ENCODE assay signal across 9 cellular contexts in the genomic region with DNA sequence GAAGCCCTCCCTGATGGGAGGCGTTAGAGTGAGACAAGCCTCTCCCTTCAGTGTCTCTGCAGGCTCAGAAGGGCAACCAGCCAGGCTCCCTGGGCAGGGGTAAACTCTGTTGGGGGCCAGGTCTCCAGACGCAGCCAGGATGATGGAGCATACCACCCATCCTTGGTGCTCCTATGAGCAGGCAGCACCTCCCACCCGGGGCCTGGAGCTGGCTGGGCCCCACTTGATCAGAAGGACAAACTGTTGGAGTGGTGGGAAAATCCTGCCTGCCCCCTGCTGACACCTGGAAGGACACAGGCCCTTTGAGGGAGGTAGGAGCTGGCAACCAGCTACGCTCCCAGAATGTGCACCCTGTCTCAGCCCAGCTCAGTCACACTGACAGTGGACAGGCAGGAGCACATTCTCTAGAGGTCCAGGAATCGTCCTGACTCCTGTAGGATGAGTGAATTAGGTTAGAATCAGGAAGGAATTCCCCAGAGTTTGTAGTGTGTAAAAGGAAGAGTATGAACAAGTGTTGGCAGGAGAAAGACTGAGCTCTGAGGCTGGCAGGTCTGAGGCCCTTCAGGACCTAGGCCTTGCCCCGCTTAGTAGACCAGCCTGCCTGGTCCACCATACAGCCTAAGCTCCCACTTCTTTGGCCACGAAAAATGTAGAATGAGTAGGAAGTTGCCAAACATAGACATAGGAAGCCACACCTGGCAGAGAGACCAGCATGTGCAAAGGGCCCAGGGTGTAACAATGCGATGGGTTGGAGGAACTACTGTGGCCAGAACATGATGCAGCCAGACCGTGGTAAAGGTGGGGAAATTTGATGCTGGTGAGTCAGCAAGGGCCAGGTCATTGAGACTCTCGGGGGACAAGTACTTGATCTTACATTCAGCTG. TPM values are rescaled to one million over a fixed set of nuclear protein-coding genes. Genes with fewer than 3 reads are reported as not detected.
A peak's percentile ranks its signal among the peaks of the same experiment; 100 is the strongest.
DNase-seq lines count a peak whose midpoint lies in the region; ATAC-seq, FAIRE-seq and TF ChIP-seq lines count a peak whose summit lies in the region.
"Had no signal": no experiment of that assay in that cellular context is flagged by ENCODE, and none has a peak within 500 bp of the region (broad histone marks: within the 10 kb centered on the region; RNA-seq: fewer than 3 reads in every experiment).

No MANE protein-coding gene starts in this region.

- no peak for TF ChIP-seq POLR2A in GM12892 (IDR thresholded peaks at IDR 0.05; ENCODE audit: low read depth, low read length)

- TF ChIP-seq CTCF in fibroblast of mammary gland (conservative IDR thresholded peaks at IDR 0.05; ENCODE audit: control insufficient read depth, insufficient read depth, low read depth, low read length): no peak
- TF ChIP-seq CTCF in retinal pigment epithelial cell (conservative IDR thresholded peaks at IDR 0.05; ENCODE audit: low read depth, low read length): peak; percentile 4

- no peak for DNase-seq in GM12892 (ENCODE audit: insufficient read length)
- peak; percentile 81 for DNase-seq in M059J (ENCODE audit: low read depth)
- peak; percentile 84 for DNase-seq in fibroblast of mammary gland (ENCODE audit: low read depth)
- no peak for DNase-seq in retinal pigment epithelial cell (ENCODE audit: low read depth)
- no peak for DNase-seq in GM19238 (ENCODE audit: insufficient read length, low spot score)
- no peak for DNase-seq in activated CD4-positive, alpha-beta T cell treated with anti-CD3 and anti-CD28 coated beads, Interleukin-2, amount 50 U/mL, for 1 hour
- DNase-seq: activated naive CD4-positive, alpha-beta T cell treated with anti-CD3 and anti-CD28 coated beads, Interleukin-2, amount 50 U/mL, for 16 hours had no signal

- no peak for ATAC-seq in GM21723 (IDR thresholded peaks at IDR 0.05; ENCODE audit: unreplicated experiment)
- ATAC-seq in GM21447 (IDR thresholded peaks at IDR 0.05; ENCODE audit: unreplicated experiment): no peak

- peak; percentile 96 for FAIRE-seq in GM12892 (lab: Jason Lieb, UNC)

- H3K4me3 ChIP-seq in fibroblast of mammary gland (ENCODE audit: control insufficient read depth, low read depth, low read length) (no peak overlapping the region), retinal pigment epithelial cell (ENCODE audit: low read length) (no peak overlapping the region)

RNA-seq across cellular contexts. Expression of a gene that starts 19.1 kb away (rescaled TPM):
- 8.9 TPM for polyA plus RNA-seq in GM12892 (2012; ENCODE audit: missing spikeins)
- total RNA-seq in M059J (2014; rRNA removed; shearing (Covaris generic)): 6.0 and 17.5 TPM in 2 replicates

RNA-seq across cellular contexts. Expression of a gene that starts 49.0 kb away (rescaled TPM):
- 12.6 TPM for polyA plus RNA-seq in GM12892 (2012; ENCODE audit: missing spikeins)
- 6.6 and 10.8 TPM in 2 replicates for total RNA-seq in M059J (2014; rRNA removed; shearing (Covaris generic))

RNA-seq across cellular contexts. Expression of a gene that starts 55.0 kb away (rescaled TPM):
- polyA plus RNA-seq in GM12892 (2012; ENCODE audit: missing spikeins): 0.13 TPM
- total RNA-seq in M059J (2014; rRNA removed; shearing (Covaris generic)): 3.3 and 5.6 TPM in 2 replicates

Comparison
In these comparisons a context has a peak if more than half of its experiments do, and no peak if none do; other contexts are left out.
1. DNase-seq: peak in M059J (single experiment) and fibroblast of mammary gland (single experiment); none in GM12892 (single experiment), retinal pigment epithelial cell (single experiment), GM19238 (single experiment) and activated CD4-positive, alpha-beta T cell treated with anti-CD3 and anti-CD28 coated beads, Interleukin-2, amount 50 U/mL, for 1 hour (single experiment).